ENCODE assay signal across 11 cellular contexts in the genomic region with DNA sequence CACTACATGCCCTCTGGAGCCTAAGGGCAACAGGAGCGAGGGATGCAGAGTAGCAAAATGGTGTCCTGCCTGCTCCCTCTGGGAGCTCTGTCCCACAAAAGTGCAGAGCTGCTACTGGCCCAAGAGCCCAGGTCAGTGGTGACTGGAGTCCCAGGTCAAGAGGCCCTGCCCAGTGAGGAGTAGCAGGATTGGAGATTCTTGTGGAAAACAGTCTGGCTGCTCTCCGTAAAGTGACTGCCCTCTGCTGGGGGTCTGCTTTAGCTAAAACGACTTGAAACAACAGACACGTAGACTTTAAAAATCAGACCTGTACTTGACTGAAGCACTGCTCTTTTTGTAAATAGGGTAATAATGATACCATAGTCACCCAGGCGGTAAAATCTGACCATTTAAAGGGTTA.
DNase-seq lines count a peak whose midpoint lies in the region; ATAC-seq and TF ChIP-seq lines count a peak whose summit lies in the region.
"Had no signal": no experiment of that assay in that cellular context is flagged by ENCODE, and none has a peak within 500 bp of the region (broad histone marks: within the 10 kb centered on the region; RNA-seq: fewer than 3 reads in every experiment).

No MANE protein-coding gene starts in this region.

- no peaks in the 10 kb centered on the region for H3K27me3 ChIP-seq in smooth muscle cell (ENCODE audit: low read depth)

- ATAC-seq in HG03159 (IDR thresholded peaks at IDR 0.05; ENCODE audit: unreplicated experiment) (no peak), Right ventricle myocardium superior (ENCODE audit: poor library complexity) (no peak)
- ATAC-seq: activated CD8-positive, alpha-beta memory T cell treated with anti-CD3 and anti-CD28 coated beads, Interleukin-2, amount 10 ng/mL, durations not matched to agents 7 days and 5 days; lower lobe of right lung had no signal

- intact Hi-C loops in Right ventricle myocardium superior (cut with DNase I), result no loop called here

- no peak overlapping the region for H3K4me3 ChIP-seq in smooth muscle cell
- H3K4me3 ChIP-seq: lower lobe of right lung had no signal

- TF ChIP-seq CTCF in VCaP (conservative IDR thresholded peaks at IDR 0.05), result peak; percentile 29; the same call in 1 of the 2 replicates
- TF ChIP-seq CTCF in smooth muscle cell (IDR thresholded peaks at IDR 0.05; ENCODE audit: borderline replicate concordance, insufficient read depth, poor library complexity, severe bottlenecking), result peak; percentile 44

- H3K36me3 ChIP-seq in smooth muscle cell (ENCODE audit: low read depth), result no peaks in the 10 kb centered on the region
- H3K36me3 ChIP-seq: lower lobe of right lung had no signal

- H4K20me1 ChIP-seq in smooth muscle cell (ENCODE audit: low read depth), result no peaks in the 10 kb centered on the region

- 52% methylated on average over 5 of the region's 5 CpGs for WGBS in smooth muscle cell (ENCODE audit: low lambda C conversion rate)

- H3K4me1 ChIP-seq in smooth muscle cell (ENCODE audit: low read depth), result no peaks in the 10 kb centered on the region
- H3K4me1 ChIP-seq: lower lobe of right lung had no signal

- H3K79me2 ChIP-seq in smooth muscle cell (ENCODE audit: low read depth), result no peaks in the 10 kb centered on the region

- H3K27ac ChIP-seq in VCaP (no peak overlapping the region), smooth muscle cell (ENCODE audit: low read depth) (no peak overlapping the region)
- H3K27ac ChIP-seq: lower lobe of right lung had no signal

- H3K4me2 ChIP-seq in smooth muscle cell, result no peak overlapping the region

- no peak overlapping the region for H3K9ac ChIP-seq in smooth muscle cell (ENCODE audit: low read depth)

- DNase-seq in HT-29 (ENCODE audit: low spot score), result peak; percentile 34
- DNase-seq in fibroblast of the conjunctiva (ENCODE audit: low read depth), result peak; percentile 18
- DNase-seq in smooth muscle cell (lab: John Stamatoyannopoulos, UW; ENCODE audit: unreplicated experiment), result no peak
- DNase-seq in NCI-H1417 (lab: John Stamatoyannopoulos, UW), result no peak
- DNase-seq in Right ventricle myocardium superior, result no peak
- DNase-seq: activated CD8-positive, alpha-beta memory T cell treated with anti-CD3 and anti-CD28 coated beads, Interleukin-2, amount 10 ng/mL, durations not matched to agents 7 days and 5 days; GF-D8; lower lobe of right lung; NCI-H1092 treated with DMSO at 0.1 percent for 48 hours had no signal

- H3K9me3 ChIP-seq in smooth muscle cell (replicated peaks; ENCODE audit: low read depth), result peaks cover 4% of the 10 kb centered on the region

- H3F3A ChIP-seq in smooth muscle cell (ENCODE audit: low read depth), result no peaks in the 10 kb centered on the region

- no peak overlapping the region for H2AFZ ChIP-seq in smooth muscle cell (ENCODE audit: low read depth)

Comparison
In these comparisons a context has a peak if more than half of its experiments do, and no peak if none do; other contexts are left out.
1. DNase-seq: peak in HT-29 (single experiment) and fibroblast of the conjunctiva (single experiment); none in smooth muscle cell (single experiment), NCI-H1417 (0 of 3) and Right ventricle myocardium superior (single experiment).